Comparison of ENCODE assay signal across 11 cellular contexts in the genomic region with DNA sequence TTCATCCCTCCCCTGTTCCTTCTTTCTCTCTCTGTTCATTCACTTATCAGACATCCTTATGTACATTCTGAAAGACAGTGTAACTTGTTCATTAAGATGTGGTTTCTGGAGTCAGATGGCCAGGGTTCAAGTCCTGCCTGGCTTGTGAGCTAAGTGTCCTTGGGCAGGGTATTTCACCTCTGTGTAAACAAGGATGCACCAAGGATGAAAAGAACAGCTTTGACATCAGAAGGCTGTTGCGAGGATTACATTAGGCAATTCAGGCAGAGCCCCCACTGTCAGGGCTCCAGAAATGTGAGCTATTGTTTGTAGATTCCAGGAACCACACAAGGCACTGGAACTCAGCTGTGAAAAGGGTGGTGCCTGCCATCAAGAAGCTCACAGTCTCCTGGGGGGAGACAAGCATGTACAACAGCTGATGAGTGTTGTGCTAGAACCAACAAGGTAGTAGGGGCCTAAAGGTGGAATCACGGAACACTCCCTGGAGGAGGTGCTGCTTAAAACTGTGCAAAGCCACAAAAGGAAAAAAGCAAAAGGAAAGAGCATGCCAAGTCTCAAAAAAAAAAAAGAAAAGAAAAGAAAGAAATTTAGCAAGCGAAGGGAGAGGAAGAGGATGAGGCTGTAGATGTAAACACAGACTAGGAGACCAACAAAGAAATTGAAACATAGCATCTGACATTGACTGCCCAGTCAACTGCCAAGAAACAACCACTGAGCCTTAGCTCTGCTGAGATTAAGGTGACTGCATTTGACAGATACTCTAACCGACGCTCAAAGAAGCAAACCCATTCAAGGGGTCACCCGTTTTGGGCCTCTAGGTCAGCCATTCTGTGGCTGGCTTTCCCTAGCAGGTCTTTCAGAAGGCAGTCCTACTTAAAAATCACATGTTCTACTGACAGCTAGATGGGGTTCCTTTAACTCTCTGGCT. TPM values are rescaled to one million over a fixed set of nuclear protein-coding genes. Genes with fewer than 3 reads are reported as not detected.
DNase-seq lines count a peak whose midpoint lies in the region; ATAC-seq, FAIRE-seq and TF ChIP-seq lines count a peak whose summit lies in the region.
"Had no signal": no experiment of that assay in that cellular context is flagged by ENCODE, and none has a peak within 500 bp of the region (broad histone marks: within the 10 kb centered on the region; RNA-seq: fewer than 3 reads in every experiment).

No MANE protein-coding gene starts in this region.

- H2AK5ac ChIP-seq in trophoblast cell (ENCODE audit: low read length), result no peak overlapping the region

- H3K14ac ChIP-seq in trophoblast cell (ENCODE audit: low read length), result no peak overlapping the region

- DNase-seq in AG04450 (ENCODE audit: low read depth, low spot score) (no peak), RWPE2 (ENCODE audit: low spot score) (no peak), fibroblast of pulmonary artery (ENCODE audit: low read depth) (peak; percentile 96), trophoblast cell (no peak), G401 (ENCODE audit: low spot score) (no peak), frontal cortex (ENCODE audit: low spot score in 2 of 2) (no peak)
- DNase-seq: NCI-H510A treated with DMSO at 0.1 percent for 48 hours, posterior cingulate gyrus had no signal

- H3K4me1 ChIP-seq in RWPE2 (ENCODE audit: insufficient read depth, poor library complexity, severe bottlenecking) (peaks cover 82% of the 10 kb centered on the region), trophoblast cell (ENCODE audit: control insufficient read depth in 1 of 2, insufficient read depth in 2 of 2, low read length in 2 of 2) (peaks cover 10 to 20% of the 10 kb centered on the region in 2 experiments)

- H3K4me2 ChIP-seq in trophoblast cell (ENCODE audit: low read length), result no peak overlapping the region
- H3K4me2 ChIP-seq: KMS-11 had no signal

- POLR2A ChIA-PET in AG04450 (lab: Yijun Ruan, JAX), result interaction anchor here (0.6 to 1.4 kb wide), 8 partner anchors 10 to 85 kb away, joined by 3 to 6 read pairs (median 3); no protein-coding TSS in a partner anchor

- H2AFZ ChIP-seq in trophoblast cell (ENCODE audit: insufficient read depth, low read length, poor library complexity), result no peak overlapping the region

- H4K12ac ChIP-seq in trophoblast cell (ENCODE audit: low read depth, low read length), result no peak overlapping the region

- H3K23ac ChIP-seq in trophoblast cell (ENCODE audit: low read length), result no peak overlapping the region

- H3K4me3 ChIP-seq in AG04450 (ENCODE audit: low read depth, low read length) (no peak overlapping the region), RWPE2 (ENCODE audit: severe bottlenecking) (no peak overlapping the region), fibroblast of pulmonary artery (replicated peaks; ENCODE audit: low read depth, low read length) (no peak overlapping the region), trophoblast cell (ENCODE audit: low read depth, low read length) (no peak overlapping the region)

- CTCF ChIA-PET in AG04450 (lab: Charles Lee), result interaction anchor here (0.6 to 5.8 kb wide), 9 partner anchors 8 to 152 kb away, joined by 3 to 27 read pairs (median 4); no protein-coding TSS in a partner anchor

- peak overlapping the region; percentile 77 for H3K27ac ChIP-seq in AG04450 (ENCODE audit: low read depth, low read length)
- peak overlapping the region; percentile 94 for H3K27ac ChIP-seq in RWPE2 (ENCODE audit: poor library complexity, severe bottlenecking)
- H3K27ac ChIP-seq in trophoblast cell (ENCODE audit: low read depth, low read length), result no peak overlapping the region
- H3K27ac ChIP-seq: KMS-11 had no signal

- H3K9me3 ChIP-seq in AG04450 (ENCODE audit: control insufficient read depth, insufficient read depth, low read length), result no peaks in the 10 kb centered on the region
- no peaks in the 10 kb centered on the region for H3K9me3 ChIP-seq in RWPE2 (ENCODE audit: severe bottlenecking)
- H3K9me3 ChIP-seq in trophoblast cell (ENCODE audit: insufficient read depth, low read depth, low read length), result no peaks in the 10 kb centered on the region

- no peak overlapping the region for H2BK5ac ChIP-seq in trophoblast cell (ENCODE audit: low read depth, low read length, poor library complexity)

- peak overlapping the region; percentile 1 for H3K4ac ChIP-seq in trophoblast cell (ENCODE audit: low read depth, low read length)

- H3K9ac ChIP-seq in trophoblast cell (ENCODE audit: low read length), result no peak overlapping the region
- H3K9ac ChIP-seq: KMS-11 had no signal

- H2BK12ac ChIP-seq in trophoblast cell (ENCODE audit: low read length), result no peak overlapping the region

- H4K8ac ChIP-seq in trophoblast cell (ENCODE audit: low read depth, low read length), result no peak overlapping the region

- FAIRE-seq in frontal cortex (lab: Jason Lieb, UNC), result no peak

- H3K79me2 ChIP-seq in trophoblast cell (ENCODE audit: control insufficient read depth, insufficient read depth, low read length, poor library complexity), result peaks cover 17% of the 10 kb centered on the region

- H3K18ac ChIP-seq in trophoblast cell (ENCODE audit: low read length), result no peak overlapping the region

- no peak overlapping the region for H4K91ac ChIP-seq in trophoblast cell (ENCODE audit: low read depth, low read length)

- TF ChIP-seq CTCF in AG04450 (IDR thresholded peaks at IDR 0.05; ENCODE audit: low read depth, low read length), result no peak
- no peak for TF ChIP-seq CTCF in RWPE2 (IDR thresholded peaks at IDR 0.05; ENCODE audit: poor library complexity, severe bottlenecking)
- no peak for TF ChIP-seq CTCF in fibroblast of pulmonary artery (IDR thresholded peaks at IDR 0.05; ENCODE audit: low read length, missing control alignments)

- H3K36me3 ChIP-seq in RWPE2 (ENCODE audit: low read depth) (peaks cover 28% of the 10 kb centered on the region), trophoblast cell (ENCODE audit: control insufficient read depth in 1 of 2, insufficient read depth in 2 of 2, low read length in 2 of 2) (no peaks in the 10 kb centered on the region)

- no CpG with 5 or more reads among the region's 6 CpGs for WGBS in trophoblast cell (ENCODE audit: extremely low coverage, insufficient coverage, insufficient read length)

- in situ Hi-C loops in G401 (cut with HindIII; ENCODE audit: low sequenced_read_pairs), result no loop called here

- H3K79me1 ChIP-seq in trophoblast cell (ENCODE audit: low read length), result peaks cover 2% of the 10 kb centered on the region

- no peak overlapping the region for H2BK120ac ChIP-seq in trophoblast cell (ENCODE audit: insufficient read depth, low read length, poor library complexity)

- H3K27me3 ChIP-seq in AG04450 (ENCODE audit: control insufficient read depth, insufficient read depth, low read length) (no peaks in the 10 kb centered on the region), RWPE2 (ENCODE audit: insufficient read depth, poor library complexity, severe bottlenecking) (no peaks in the 10 kb centered on the region), trophoblast cell (ENCODE audit: insufficient read depth, low read length) (no peaks in the 10 kb centered on the region)

- ATAC-seq in RWPE2 (ENCODE audit: low read depth), result no peak
- no peak for ATAC-seq in GM18517 (IDR thresholded peaks at IDR 0.05; ENCODE audit: unreplicated experiment)
- ATAC-seq in HG02938 (IDR thresholded peaks at IDR 0.05; ENCODE audit: unreplicated experiment), result no peak

RNA-seq across cellular contexts. Expression of a gene that starts 12.5 kb away (rescaled TPM):
- polyA plus RNA-seq in AG04450 (2011; rRNA removed), result 255 and 334 TPM in 2 replicates
- 269 and 320 TPM in 2 replicates for polyA minus RNA-seq in AG04450 (2011; rRNA and poly(A)+ RNA removed)
- 338 and 355 TPM in 2 replicates for polyA plus RNA-seq in trophoblast cell (2013)
- not detected in 2 replicates for total RNA-seq in G401 (2014; rRNA removed; shearing (Covaris generic))
- 2.4 TPM for total RNA-seq in frontal cortex
